34 cellular contexts compared by ENCODE assay signal in genomic region chr6:165829376-165829775, GRCh38.
"Had no signal": no experiment of that assay in that cellular context is flagged by ENCODE, and none has a peak within 500 bp of the region (broad histone marks: within the 10 kb centered on the region; RNA-seq: fewer than 3 reads in every experiment).

No MANE protein-coding gene starts in this region.

- DNase-seq: activated B cell treated with CpG ODN at 0.5 μM for 24 hours; activated CD4-positive, alpha-beta memory T cell treated with anti-CD3 and anti-CD28 coated beads for 36 hours; activated CD4-positive, alpha-beta T cell treated with anti-CD3 and anti-CD28 coated beads for 4 hours; activated CD4-positive, alpha-beta T cell treated with anti-CD3 and anti-CD28 coated beads, Interleukin-2, amount 10 ng/mL, durations not matched to agents 24 days and 14 days; activated CD4-positive, alpha-beta T cell treated with anti-CD3 and anti-CD28 coated beads, Interleukin-2, amount 50 U/mL, for 1 hour; activated CD4-positive, alpha-beta T cell treated with anti-CD3 and anti-CD28 coated beads, Interleukin-2, amount 50 U/mL, for 4 hours; activated CD4-positive, CD25-positive, alpha-beta regulatory T cell treated with anti-CD3 and anti-CD28 coated beads, Interleukin-2, amount 50 U/mL, for 72 hours; activated CD8-positive, alpha-beta memory T cell treated with anti-CD3 and anti-CD28 coated beads, Interleukin-2, amount 50 U/mL, for 4 hours; activated CD8-positive, alpha-beta T cell treated with anti-CD3 and anti-CD28 coated beads for 36 hours; activated effector memory CD4-positive, alpha-beta T cell treated with anti-CD3 and anti-CD28 coated beads, Interleukin-2, amount 50 U/mL, for 16 hours; activated gamma-delta T cell treated with Interleukin-2 at 50 U/mL for 16 hours; activated naive CD4-positive, alpha-beta T cell; activated naive CD4-positive, alpha-beta T cell treated with anti-CD3 and anti-CD28 coated beads for 36 hours; activated naive CD4-positive, alpha-beta T cell treated with anti-CD3 and anti-CD28 coated beads, Interleukin-2, amount 50 U/mL, for 16 hours; activated naive CD8-positive, alpha-beta T cell treated with anti-CD3 and anti-CD28 coated beads for 36 hours; activated T-cell treated with anti-CD3 and anti-CD28 coated beads for 4 hours; activated T-cell treated with anti-CD3 and anti-CD28 coated beads, Interleukin-2, amount 50 U/mL, for 1 hour; activated T-cell treated with anti-CD3 and anti-CD28 coated beads, Interleukin-2, amount 50 U/mL, for 4 hours; activated T-cell treated with anti-CD3 and anti-CD28 coated beads, Interleukin-2, amount 50 U/mL, for 72 hours; adrenal gland; amniotic stem cell; aorta; body of pancreas; brain microvascular endothelial cell; cerebellar nuclear complex; T-helper 1 cell; T-helper 2 cell; T-helper 9 cell had no signal

- H3K36me3 ChIP-seq: adrenal gland, brain microvascular endothelial cell, breast epithelium, cardiac muscle cell had no signal

- H3K27me3 ChIP-seq: adrenal gland, body of pancreas, breast epithelium, cardiac muscle cell had no signal

- FAIRE-seq: astrocyte, TTC549 had no signal

- ATAC-seq: activated CD8-positive, alpha-beta T cell treated with anti-CD3 and anti-CD28 coated beads for 36 hours; activated naive CD4-positive, alpha-beta T cell treated with anti-CD3 and anti-CD28 coated beads, Interleukin-2, amount 50 U/mL, for 72 hours; activated T-cell treated with anti-CD3 and anti-CD28 coated beads, Interleukin-2, amount 50 U/mL, for 4 hours; activated T-cell treated with anti-CD3 and anti-CD28 coated beads, Interleukin-2, amount 50 U/mL, for 72 hours; activated T-helper 17 cell treated with anti-CD3 and anti-CD28 coated beads, Interleukin-2, amount 50 U/mL, for 72 hours; body of pancreas had no signal

- H3K4me3 ChIP-seq: adrenal gland, body of pancreas, breast epithelium, cardiac muscle cell had no signal
